Comparison of ENCODE assay signal across 8 cellular contexts in the genomic region with DNA sequence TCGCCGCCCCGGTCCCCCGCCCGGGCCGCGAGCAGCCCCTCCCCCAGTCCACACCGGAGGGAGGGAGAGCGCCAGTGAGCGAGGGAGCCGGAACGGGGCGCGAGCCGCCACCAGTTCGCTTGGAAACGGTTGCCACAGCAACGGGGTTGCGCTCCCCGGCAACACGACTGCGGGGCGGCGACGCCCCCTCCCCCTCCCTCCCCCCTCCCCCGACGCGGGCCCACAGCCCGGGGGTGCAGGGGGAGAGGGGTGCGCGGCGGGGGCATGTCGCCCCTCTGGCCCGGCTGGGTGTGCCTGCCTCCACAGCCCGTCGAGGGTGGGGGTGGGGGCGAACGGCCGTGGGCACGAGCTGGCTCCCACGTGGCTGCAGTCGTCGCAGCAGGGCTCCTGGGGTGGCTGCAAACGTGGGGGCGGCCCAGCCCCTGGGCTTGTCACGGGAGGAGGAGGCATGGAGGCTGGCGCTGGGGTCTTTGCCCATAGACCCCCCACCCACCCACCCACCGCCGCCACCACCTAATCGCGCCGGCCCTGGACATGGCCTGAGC. TPM values are rescaled to one million over a fixed set of nuclear protein-coding genes. Genes with fewer than 3 reads are reported as not detected.
A peak's percentile ranks its signal among the peaks of the same experiment; 100 is the strongest.
DNase-seq lines count a peak whose midpoint lies in the region; ATAC-seq and TF ChIP-seq lines count a peak whose summit lies in the region.

No MANE protein-coding gene starts in this region.

- H3K27ac ChIP-seq in colonic mucosa = no peak overlapping the region
- H3K27ac ChIP-seq in right lobe of liver = peak overlapping the region in 1 of 3 donors; percentile 29

- no peaks in the 10 kb centered on the region for H3K27me3 ChIP-seq in colonic mucosa
- no peaks in the 10 kb centered on the region for H3K27me3 ChIP-seq in right lobe of liver

- peak overlapping the region; percentile 72 for H3K4me3 Mint-ChIP-seq in stimulated activated effector memory CD8-positive, alpha-beta T cell treated with anti-CD3 and anti-CD28 coated beads, Interleukin-12 subunit alpha, Interleukin-12 subunit beta, amount 100 ng/mL, for 72 hours

- peak overlapping the region in 1 of 2 donors; percentile 54 for H3K9ac ChIP-seq in colonic mucosa (ENCODE audit: low read depth in 2 of 2, low read length in 2 of 2)

- WGBS in right lobe of liver (ENCODE audit: insufficient coverage, low coverage, low lambda C conversion rate, missing lambda C conversion rate) = 0% methylated on average over 1 of the region's 52 CpGs

- ATAC-seq in HG02623 (IDR thresholded peaks at IDR 0.05; ENCODE audit: unreplicated experiment) = peak; percentile 17
- peak in 3 of 4 donors; percentile 1 to 20 (median 2) for ATAC-seq in right lobe of liver
- ATAC-seq in stimulated activated effector memory CD8-positive, alpha-beta T cell treated with anti-CD3 and anti-CD28 coated beads, Interleukin-12 subunit alpha, Interleukin-12 subunit beta, amount 100 ng/mL, for 72 hours = peak; percentile 40

- no peak for TF ChIP-seq POLR2A in right lobe of liver (IDR thresholded peaks at IDR 0.05)

- H3K4me1 Mint-ChIP-seq in stimulated activated effector memory CD8-positive, alpha-beta T cell treated with anti-CD3 and anti-CD28 coated beads, Interleukin-12 subunit alpha, Interleukin-12 subunit beta, amount 100 ng/mL, for 72 hours = peaks cover 51% of the 10 kb centered on the region

- no peaks in the 10 kb centered on the region for H3K36me3 ChIP-seq in colonic mucosa
- no peaks in the 10 kb centered on the region for H3K36me3 ChIP-seq in right lobe of liver

- peaks cover 64% of the 10 kb centered on the region for H3K36me3 Mint-ChIP-seq in stimulated activated effector memory CD8-positive, alpha-beta T cell treated with anti-CD3 and anti-CD28 coated beads, Interleukin-12 subunit alpha, Interleukin-12 subunit beta, amount 100 ng/mL, for 72 hours

- peaks cover 8% of the 10 kb centered on the region for H3K4me1 ChIP-seq in colonic mucosa
- peaks cover 0 to 18% (median 1%) of the 10 kb centered on the region in 4 donors for H3K4me1 ChIP-seq in right lobe of liver

- intact Hi-C loops in colonic mucosa (cut with DNase I) = no loop called here
- intact Hi-C loops in right lobe of liver (cut with DNase I) = no loop called here

- no peaks in the 10 kb centered on the region for H3K9me3 Mint-ChIP-seq in stimulated activated effector memory CD8-positive, alpha-beta T cell treated with anti-CD3 and anti-CD28 coated beads, Interleukin-12 subunit alpha, Interleukin-12 subunit beta, amount 100 ng/mL, for 72 hours

- H3K9me3 ChIP-seq in colonic mucosa (no peaks in the 10 kb centered on the region), right lobe of liver (no peaks in the 10 kb centered on the region)

- DNase-seq in NCI-H2029 (lab: John Stamatoyannopoulos, UW) (peak; percentile 52), NCI-H2029 treated with DMSO at 0.1 percent for 48 hours (lab: John Stamatoyannopoulos, UW) (no peak), NCI-H146 (lab: John Stamatoyannopoulos, UW) (peak; percentile 66), colonic mucosa (peak; percentile 65), right lobe of liver (peak in 1 of 3 donors; percentile 69)
- DNase-seq in activated CD4-positive, CD25-positive, alpha-beta regulatory T cell treated with anti-CD3 and anti-CD28 coated beads, Interleukin-2, amount 50 U/mL, for 72 hours = peak; percentile 57
- DNase-seq in stimulated activated effector memory CD8-positive, alpha-beta T cell treated with anti-CD3 and anti-CD28 coated beads, Interleukin-12 subunit alpha, Interleukin-12 subunit beta, amount 100 ng/mL, for 72 hours (ENCODE audit: low spot score in 2 of 2) = no peak

- H3K4me3 ChIP-seq in colonic mucosa = peak overlapping the region; percentile 62
- peak overlapping the region; percentile 51 to 66 (median 57) for H3K4me3 ChIP-seq in right lobe of liver

- H3K27ac Mint-ChIP-seq in stimulated activated effector memory CD8-positive, alpha-beta T cell treated with anti-CD3 and anti-CD28 coated beads, Interleukin-12 subunit alpha, Interleukin-12 subunit beta, amount 100 ng/mL, for 72 hours = peak overlapping the region; percentile 81

- TF ChIP-seq CTCF in colonic mucosa (IDR thresholded peaks at IDR 0.05) = no peak
- no peak for TF ChIP-seq CTCF in right lobe of liver (IDR thresholded peaks at IDR 0.05)

RNA-seq across cellular contexts. Expression of gene PRR7, which starts 0.5 kb away (rescaled TPM):
- total RNA-seq in colonic mucosa = 1 to 10 TPM; 3.9 to 5.0 TPM
- total RNA-seq in right lobe of liver = 10 to 100 TPM in 1 of 6 experiments, 1 to 10 TPM in 3, under 1 TPM in 2; 0.15 to 13.0 (median 1.9) TPM

RNA-seq across cellular contexts. Expression of gene GRK6, which starts 20.7 kb away (rescaled TPM):
- 10 to 100 TPM; 38.0 to 64.4 TPM for total RNA-seq in colonic mucosa
- 10 to 100 TPM in 3 of 6 experiments, 1 to 10 TPM in 3; 6.1 to 10.8 (median 10.0) TPM for total RNA-seq in right lobe of liver

RNA-seq across cellular contexts. Expression of gene DBN1, which starts 26.3 kb away (rescaled TPM):
- total RNA-seq in colonic mucosa (10 to 100 TPM in 1 of 2 donors, 1 to 10 TPM in 1; 9.3 to 18.8 TPM), right lobe of liver (1 to 10 TPM; 1.1 to 4.6 (median 3.1) TPM)

RNA-seq across cellular contexts. Expression of gene F12, which starts 37.8 kb away (rescaled TPM):
- total RNA-seq in colonic mucosa (10 to 100 TPM; 14.7 to 34.0 TPM), right lobe of liver (100 to 1,000 TPM; 236 to 518 (median 365) TPM)

RNA-seq across cellular contexts. Expression of gene PFN3, which starts 46.7 kb away (rescaled TPM):
- total RNA-seq in colonic mucosa = not detected
- not detected for total RNA-seq in right lobe of liver

Comparison
In these comparisons a context has a peak if more than half of its experiments do, and no peak if none do; other contexts are left out.
1. DNase-seq: peak in NCI-H2029 (single experiment), NCI-H146 (single experiment), activated CD4-positive, CD25-positive, alpha-beta regulatory T cell treated with anti-CD3 and anti-CD28 coated beads, Interleukin-2, amount 50 U/mL, for 72 hours (single experiment) and colonic mucosa (single experiment); none in NCI-H2029 treated with DMSO at 0.1 percent for 48 hours (single experiment) and stimulated activated effector memory CD8-positive, alpha-beta T cell treated with anti-CD3 and anti-CD28 coated beads, Interleukin-12 subunit alpha, Interleukin-12 subunit beta, amount 100 ng/mL, for 72 hours (0 of 2).
2. Peak in every context shown above with its lines, with median percentiles within 50 percentile points of each other: ATAC-seq.